Comparison of ENCODE assay signal across 1 cellular context in genomic region chr1:220690140-220691038, GRCh38.
TF ChIP-seq lines count a peak whose summit lies in the region.

Gene C1orf115, plus strand, starts transcription at chr1:220690363. Its CDS starts 40 bp downstream, at chr1:220690403.

TF ChIP-seq in HepG2, 621 proteins besides CTCF, POLR2A, EP300 and RAD21 (continued from another document and continues in another):
- no peak for TF ChIP-seq TEF (CRISPR knock-in tag; IDR thresholded peaks at IDR 0.05)
- TF ChIP-seq ZNF674 (CRISPR knock-in tag; IDR thresholded peaks at IDR 0.05; ENCODE audit: low read depth) = no peak
- TF ChIP-seq SRF (IDR thresholded peaks at IDR 0.05; ENCODE audit: low read depth, low read length) = no peak
- peak; percentile 88 for TF ChIP-seq POGZ (CRISPR knock-in tag; IDR thresholded peaks at IDR 0.05)
- TF ChIP-seq THAP11 (CRISPR knock-in tag; IDR thresholded peaks at IDR 0.05) = peak; percentile 45
- peak; percentile 82; the same call in 1 of the 2 replicates for TF ChIP-seq ZBED4 (CRISPR knock-in tag; IDR thresholded peaks at IDR 0.05; ENCODE audit: borderline replicate concordance)
- TF ChIP-seq PAF1 (CRISPR knock-in tag; IDR thresholded peaks at IDR 0.05) = no peak
- TF ChIP-seq RNF2 (conservative IDR thresholded peaks at IDR 0.05; ENCODE audit: low read depth) = 0 out of 2 replicates have a peak, but pooled peaks have one; percentile 44
- no peak for TF ChIP-seq CENPT (CRISPR knock-in tag; IDR thresholded peaks at IDR 0.05; ENCODE audit: low read depth)
- no peak for TF ChIP-seq JUN (CRISPR knock-in tag; IDR thresholded peaks at IDR 0.05)
- TF ChIP-seq ZNF503 (CRISPR knock-in tag; IDR thresholded peaks at IDR 0.05) = no peak
- no peak; the same call in 1 of the 2 replicates for TF ChIP-seq ZBTB20 (CRISPR knock-in tag; IDR thresholded peaks at IDR 0.05; ENCODE audit: borderline replicate concordance, low read depth)
- TF ChIP-seq ZNF337 (CRISPR knock-in tag; IDR thresholded peaks at IDR 0.05; ENCODE audit: borderline replicate concordance, low read depth) = no peak
- TF ChIP-seq ZNF891 (CRISPR knock-in tag; IDR thresholded peaks at IDR 0.05) = no peak
- TF ChIP-seq GTF3A (CRISPR knock-in tag; conservative IDR thresholded peaks at IDR 0.05) = peak; percentile 59; the same call in 1 of the 2 replicates
- TF ChIP-seq FOXC1 (CRISPR knock-in tag; IDR thresholded peaks at IDR 0.05; ENCODE audit: borderline replicate concordance) = peak; percentile 85; the same call in 1 of the 2 replicates
- TF ChIP-seq KAT7 (CRISPR knock-in tag; IDR thresholded peaks at IDR 0.05; ENCODE audit: borderline replicate concordance) = peak; percentile 82; the same call in 1 of the 2 replicates
- TF ChIP-seq ZNF230 (CRISPR knock-in tag; IDR thresholded peaks at IDR 0.05) = no peak
- no peak for TF ChIP-seq ZKSCAN8 (CRISPR knock-in tag; IDR thresholded peaks at IDR 0.05; ENCODE audit: borderline replicate concordance)
- peak; percentile 42; the same call in 1 of the 2 replicates for TF ChIP-seq ZBTB25 (CRISPR knock-in tag; IDR thresholded peaks at IDR 0.05)
- TF ChIP-seq HNF4A (CRISPR knock-in tag; IDR thresholded peaks at IDR 0.05) = peak; percentile 89
- TF ChIP-seq JUNB (CRISPR knock-in tag; IDR thresholded peaks at IDR 0.05; ENCODE audit: borderline replicate concordance) = no peak
- peak; percentile 100 for TF ChIP-seq ZNF740 (CRISPR knock-in tag; IDR thresholded peaks at IDR 0.05)
- no peak for TF ChIP-seq XBP1 (CRISPR knock-in tag; IDR thresholded peaks at IDR 0.05)
- TF ChIP-seq ZBTB42 (CRISPR knock-in tag; IDR thresholded peaks at IDR 0.05) = no peak
- TF ChIP-seq SNAPC4 (CRISPR knock-in tag; IDR thresholded peaks at IDR 0.05) = no peak
- TF ChIP-seq HMGXB4 (CRISPR knock-in tag; IDR thresholded peaks at IDR 0.05; ENCODE audit: borderline replicate concordance in 1 of 2, low read depth in 1 of 2) = peak; percentile 98 to 100
- peak; percentile 23; the same call in 1 of the 2 replicates for TF ChIP-seq ZHX1 (CRISPR knock-in tag; IDR thresholded peaks at IDR 0.05; ENCODE audit: low read depth)
- no peak for TF ChIP-seq ZNF563 (CRISPR knock-in tag; IDR thresholded peaks at IDR 0.05)
- TF ChIP-seq BORCS8-MEF2B (CRISPR knock-in tag; IDR thresholded peaks at IDR 0.05) = 0 out of 2 replicates have a peak, but pooled peaks have one; percentile 41
- no peak for TF ChIP-seq ZNF513 (CRISPR knock-in tag; conservative IDR thresholded peaks at IDR 0.05)
- TF ChIP-seq ZNF709 (CRISPR knock-in tag; IDR thresholded peaks at IDR 0.05) = no peak; the same call in 1 of the 2 replicates
- no peak for TF ChIP-seq ZNF10 (CRISPR knock-in tag; IDR thresholded peaks at IDR 0.05; ENCODE audit: borderline replicate concordance, low read depth)
- TF ChIP-seq ZNF12 (CRISPR knock-in tag; IDR thresholded peaks at IDR 0.05) = peak; percentile 60
- 0 out of 2 replicates have a peak, but pooled peaks have one; percentile 34 for TF ChIP-seq THYN1 (CRISPR knock-in tag; IDR thresholded peaks at IDR 0.05; ENCODE audit: borderline replicate concordance, low read depth)
- no peak; the same call in 1 of the 2 replicates for TF ChIP-seq NFYB (CRISPR knock-in tag; IDR thresholded peaks at IDR 0.05)
- peak; percentile 82; the same call in 1 of the 2 replicates for TF ChIP-seq ZNF776 (CRISPR knock-in tag; IDR thresholded peaks at IDR 0.05)
- TF ChIP-seq GLMP (CRISPR knock-in tag; IDR thresholded peaks at IDR 0.05; ENCODE audit: borderline replicate concordance) = no peak
